Comparison of ENCODE assay signal across 21 cellular contexts in the genomic region with DNA sequence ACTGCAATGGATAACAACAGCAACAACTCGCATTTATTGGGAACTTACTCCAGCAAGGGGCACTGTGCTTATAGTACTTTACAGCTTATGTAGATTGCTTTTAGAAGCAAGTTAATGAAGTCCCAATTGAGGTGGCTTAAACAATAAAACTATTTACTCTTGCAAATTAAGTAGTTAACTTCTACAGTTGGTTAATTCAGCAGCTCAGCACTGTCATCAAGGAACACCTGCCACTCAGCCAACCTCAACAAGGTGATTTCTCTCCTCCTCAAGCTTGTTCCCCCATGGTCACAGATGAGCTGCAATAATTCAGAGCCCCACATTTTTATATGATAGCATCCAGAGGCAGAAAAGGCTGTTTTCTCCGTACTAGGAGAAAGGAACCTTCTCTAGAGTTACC.
"Had no signal": no experiment of that assay in that cellular context is flagged by ENCODE, and none has a peak within 500 bp of the region (broad histone marks: within the 10 kb centered on the region; RNA-seq: fewer than 3 reads in every experiment).

No MANE protein-coding gene starts in this region.

- H3K4me1 Mint-ChIP-seq: nephron; stimulated activated memory B cell treated with anti-CD40 and anti-IgM and Interleukin-4, amounts not matched to agents 10 μg/mL and 1 μg/mL and 100 μg/mL, for 72 hours had no signal

- DNase-seq: activated CD4-positive, alpha-beta T cell treated with anti-CD3 and anti-CD28 coated beads for 1 hour; activated effector memory CD4-positive, alpha-beta T cell treated with anti-CD3 and anti-CD28 coated beads, Interleukin-2, amount 50 U/mL, for 16 hours; amygdala; effector CD8-positive, alpha-beta T cell; esophagus squamous epithelium; heart right ventricle; immature natural killer cell; mesenchymal stem cell; mucosa of descending colon; nucleus accumbens; sigmoid colon; stimulated activated CD4-positive, alpha-beta T cell treated with anti-CD3 and anti-CD28 coated beads, Interleukin-4, amount 100 ng/mL, for 24 hours; T-helper 2 cell; testis; upper lobe of left lung had no signal

- H3K4me3 ChIP-seq: cardiac muscle cell, esophagus squamous epithelium, heart right ventricle, mucosa of descending colon, sigmoid colon, testis, upper lobe of left lung had no signal

- ATAC-seq: activated naive CD4-positive, alpha-beta T cell treated with anti-CD3 and anti-CD28 coated beads, Interleukin-2, amount 50 U/mL, for 72 hours; heart right ventricle; mucosa of descending colon; stimulated activated memory B cell treated with anti-CD40 and anti-IgM and Interleukin-4, amounts not matched to agents 10 μg/mL and 1 μg/mL and 100 μg/mL, for 72 hours had no signal

- H3K4me3 Mint-ChIP-seq: dendritic cell treated with granulocyte-macrophage colony-stimulating factor and Interleukin-4, amounts not matched to agents 40 ng/mL and 50 ng/mL, for 4 days; immature natural killer cell; nephron; stimulated activated memory B cell treated with anti-CD40 and anti-IgM and Interleukin-4, amounts not matched to agents 10 μg/mL and 1 μg/mL and 100 μg/mL, for 72 hours had no signal

- H3K4me1 ChIP-seq: esophagus squamous epithelium, upper lobe of left lung had no signal

- H3K9me3 Mint-ChIP-seq: activated naive CD4-positive, alpha-beta T cell treated with anti-CD3 and anti-CD28 coated beads, Interleukin-2, amount 50 U/mL, for 72 hours; dendritic cell treated with granulocyte-macrophage colony-stimulating factor and Interleukin-4, amounts not matched to agents 40 ng/mL and 50 ng/mL, for 4 days; immature natural killer cell; nephron; stimulated activated memory B cell treated with anti-CD40 and anti-IgM and Interleukin-4, amounts not matched to agents 10 μg/mL and 1 μg/mL and 100 μg/mL, for 72 hours had no signal

- H3K27ac Mint-ChIP-seq: activated naive CD4-positive, alpha-beta T cell treated with anti-CD3 and anti-CD28 coated beads, Interleukin-2, amount 50 U/mL, for 72 hours; dendritic cell treated with granulocyte-macrophage colony-stimulating factor and Interleukin-4, amounts not matched to agents 40 ng/mL and 50 ng/mL, for 4 days; nephron; stimulated activated memory B cell treated with anti-CD40 and anti-IgM and Interleukin-4, amounts not matched to agents 10 μg/mL and 1 μg/mL and 100 μg/mL, for 72 hours had no signal

- H3K9me3 ChIP-seq: esophagus squamous epithelium, heart right ventricle, mucosa of descending colon, sigmoid colon, testis, upper lobe of left lung had no signal

- H3K27ac ChIP-seq: cardiac muscle cell, esophagus squamous epithelium, heart right ventricle, sigmoid colon, testis, upper lobe of left lung, VCaP had no signal

- H3K27me3 ChIP-seq: cardiac muscle cell, esophagus squamous epithelium, heart right ventricle, sigmoid colon, testis, upper lobe of left lung had no signal

- H3K27me3 Mint-ChIP-seq: dendritic cell treated with granulocyte-macrophage colony-stimulating factor and Interleukin-4, amounts not matched to agents 40 ng/mL and 50 ng/mL, for 4 days; stimulated activated memory B cell treated with anti-CD40 and anti-IgM and Interleukin-4, amounts not matched to agents 10 μg/mL and 1 μg/mL and 100 μg/mL, for 72 hours had no signal
